ENCODE assay signal across 9 cellular contexts in the genomic region with DNA sequence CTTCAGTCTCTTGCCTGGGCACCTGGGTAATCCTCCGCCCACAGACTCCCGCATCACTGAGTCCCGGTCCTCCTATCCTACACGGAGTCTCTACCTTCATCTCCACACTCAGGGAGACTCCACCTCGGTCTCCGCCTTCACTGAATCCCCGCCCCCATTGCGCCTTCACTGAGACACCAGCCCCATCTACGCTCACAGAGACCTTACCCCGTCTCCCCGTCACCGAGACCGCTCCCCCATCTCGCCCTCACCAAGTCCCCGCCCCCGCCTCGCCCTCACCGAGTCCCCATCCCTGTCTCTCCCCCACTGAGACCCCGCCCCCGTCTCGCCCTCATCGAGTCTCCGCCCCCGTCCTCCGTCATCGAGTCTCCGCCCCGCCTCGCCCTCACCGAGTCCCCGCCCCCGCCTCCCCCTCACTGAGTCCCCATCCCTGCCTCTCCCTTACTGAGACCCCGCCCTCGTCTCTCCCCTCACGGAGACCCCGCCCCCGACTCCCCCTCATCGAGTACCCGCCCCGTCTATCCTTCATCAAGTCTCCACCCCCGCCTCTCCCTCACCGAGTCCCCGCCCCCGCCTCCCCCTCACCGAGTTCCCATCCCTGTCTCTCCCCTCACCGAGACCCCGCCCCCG. TPM values are rescaled to one million over a fixed set of nuclear protein-coding genes. Genes with fewer than 3 reads are reported as not detected.
DNase-seq lines count a peak whose midpoint lies in the region; ATAC-seq and TF ChIP-seq lines count a peak whose summit lies in the region.
"Had no signal": no experiment of that assay in that cellular context is flagged by ENCODE, and none has a peak within 500 bp of the region (broad histone marks: within the 10 kb centered on the region; RNA-seq: fewer than 3 reads in every experiment).

No MANE protein-coding gene starts in this region.

- peaks cover 17 to 34% (median 27%) of the 10 kb centered on the region in 4 donors for H3K4me1 Mint-ChIP-seq in CD4-positive, alpha-beta memory T cell
- peaks cover 45% of the 10 kb centered on the region for H3K4me1 Mint-ChIP-seq in brain

- H3K27me3 ChIP-seq in CD4-positive, alpha-beta memory T cell (ENCODE audit: insufficient read depth, low read length), result no peaks in the 10 kb centered on the region
- no peaks in the 10 kb centered on the region for H3K27me3 ChIP-seq in aorta (ENCODE audit: control insufficient read depth in 1 of 2, insufficient read depth in 2 of 2, low read length in 1 of 2)

- peak; percentile 86 to 98 (median 88) for DNase-seq in CD4-positive, alpha-beta memory T cell
- DNase-seq in H4 (ENCODE audit: low spot score), result peak; percentile 79
- DNase-seq in NCI-H2029 treated with DMSO at 0.1 percent for 48 hours (lab: John Stamatoyannopoulos, UW), result peak; percentile 26
- DNase-seq in UCSD-AML1 (lab: John Stamatoyannopoulos, UW; ENCODE audit: unreplicated experiment), result peak; percentile 94
- peak; percentile 81 for DNase-seq in iPS DF 19.7 (ENCODE audit: low read depth, low spot score)
- peak; percentile 82 for DNase-seq in retinal pigment epithelial cell (ENCODE audit: low read depth)
- peak; percentile 98 to 99 for DNase-seq in aorta

- peaks cover 0 to 6% (median under 1%) of the 10 kb centered on the region in 8 donors for H3K9me3 Mint-ChIP-seq in CD4-positive, alpha-beta memory T cell
- peaks cover 0 to 3% (median 0%) of the 10 kb centered on the region in 5 experiments for H3K9me3 Mint-ChIP-seq in brain

- no peaks in the 10 kb centered on the region for H3K36me3 ChIP-seq in CD4-positive, alpha-beta memory T cell (ENCODE audit: insufficient read depth, low read length)
- H3K36me3 ChIP-seq in aorta (ENCODE audit: control insufficient read depth in 1 of 2, insufficient read depth in 2 of 2, low read length in 1 of 2), result no peaks in the 10 kb centered on the region

- peak overlapping the region; percentile 84 to 92 (median 90) for H3K4me3 Mint-ChIP-seq in CD4-positive, alpha-beta memory T cell
- H3K4me3 Mint-ChIP-seq in brain, result peak overlapping the region; percentile 87 to 97 (median 94)

- peak overlapping the region in 1 of 2 donors; percentile 72 for H3K4me3 ChIP-seq in CD4-positive, alpha-beta memory T cell (ENCODE audit: low read length in 2 of 2)
- H3K4me3 ChIP-seq in retinal pigment epithelial cell (ENCODE audit: low read length) (peak overlapping the region; percentile 71), aorta (ENCODE audit: low read length in 2 of 2) (peak overlapping the region; percentile 49 to 70)

- peak overlapping the region; percentile 92 to 99 (median 98) for H3K27ac Mint-ChIP-seq in CD4-positive, alpha-beta memory T cell
- H3K27ac Mint-ChIP-seq in brain, result peak overlapping the region; percentile 95 to 100 (median 97)

- peaks cover 15% of the 10 kb centered on the region for H3K4me1 ChIP-seq in CD4-positive, alpha-beta memory T cell (ENCODE audit: insufficient read depth, low read length)
- H3K4me1 ChIP-seq in aorta (ENCODE audit: control insufficient read depth in 1 of 2, insufficient read depth in 2 of 2, low read length in 2 of 2), result no peaks in the 10 kb centered on the region

- no peaks in the 10 kb centered on the region for H3K9me3 ChIP-seq in CD4-positive, alpha-beta memory T cell (ENCODE audit: control insufficient read depth in 1 of 2, low read length in 2 of 2)
- H3K9me3 ChIP-seq in aorta (ENCODE audit: control insufficient read depth, low read length), result no peaks in the 10 kb centered on the region

- no peaks in the 10 kb centered on the region for H3K27me3 Mint-ChIP-seq in CD4-positive, alpha-beta memory T cell
- H3K27me3 Mint-ChIP-seq in brain, result no peaks in the 10 kb centered on the region

- peaks cover 0 to 10% of the 10 kb centered on the region in 2 donors for H3K36me3 Mint-ChIP-seq in CD4-positive, alpha-beta memory T cell
- no peaks in the 10 kb centered on the region for H3K36me3 Mint-ChIP-seq in brain

- ATAC-seq in aorta (ENCODE audit: low FRiP score), result peak; percentile 92

- POLR2A ChIA-PET in CD4-positive, alpha-beta memory T cell (lab: Charles Lee; ENCODE audit: partially characterized antibody), result interaction anchor here (1.2 kb wide), 1 partner anchor 23 kb away, joined by 7 read pairs; a partner anchor contains a TSS

- 2 to 3% methylated on average over 45 to 48 of the region's 48 CpGs for WGBS in aorta, 2 donors

- intact Hi-C loops in CD4-positive, alpha-beta memory T cell (cut with micrococcal nuclease), result loop anchor here (1.0 to 2.0 kb wide), 6 partner anchors 23 to 483 kb away; a partner anchor contains a TSS
- intact Hi-C loops in aorta (cut with DNase I), result loop anchor here (1.0 to 10.0 kb wide), 6 partner anchors 27 to 647 kb away; a partner anchor contains a TSS

- TF ChIP-seq CTCF in brain (conservative IDR thresholded peaks at IDR 0.05) (no peak), retinal pigment epithelial cell (conservative IDR thresholded peaks at IDR 0.05; ENCODE audit: low read depth, low read length) (no peak)

- CTCF ChIA-PET in CD4-positive, alpha-beta memory T cell (lab: Charles Lee; ENCODE audit: partially characterized antibody), result interaction anchor here (1.3 to 1.6 kb wide), 2 partner anchors 166 to 207 kb away, joined by 7 read pairs; a partner anchor contains a TSS

- H3K27ac ChIP-seq in CD4-positive, alpha-beta memory T cell (ENCODE audit: low read depth, low read length), result peak overlapping the region; percentile 94
- peak overlapping the region in 1 of 2 donors; percentile 96 for H3K27ac ChIP-seq in aorta (ENCODE audit: low read depth in 1 of 2, low read length in 2 of 2)

RNA-seq across cellular contexts. Expression of a gene that starts 23.1 kb away (rescaled TPM):
- total RNA-seq in CD4-positive, alpha-beta memory T cell, result 10 to 100 TPM; 16.9 to 19.7 TPM
- 1 to 10 TPM; 4.0 to 5.4 TPM for polyA plus RNA-seq in CD4-positive, alpha-beta memory T cell
- 3.4 and 4.0 TPM in 2 replicates for total RNA-seq in H4 (2014; rRNA removed; shearing (Covaris generic))
- polyA plus RNA-seq in brain (ENCODE audit: insufficient read depth, low read depth, low replicate concordance) (5.3 TPM), aorta (10 to 100 TPM; 13.0 to 20.2 TPM)
- total RNA-seq in aorta, result 10 to 100 TPM; 17.4 to 33.0 TPM
- total RNA-seq: HT1080 had no signal

RNA-seq across cellular contexts. Expression of a gene that starts 27.2 kb away (rescaled TPM):
- total RNA-seq in CD4-positive, alpha-beta memory T cell, result 10 to 100 TPM; 27.8 to 30.7 TPM
- 10 to 100 TPM; 10.8 to 12.4 TPM for polyA plus RNA-seq in CD4-positive, alpha-beta memory T cell
- 8.8 and 12.7 TPM in 2 replicates for total RNA-seq in H4 (2014; rRNA removed; shearing (Covaris generic))
- polyA plus RNA-seq in brain (ENCODE audit: insufficient read depth, low read depth, low replicate concordance) (15.3 TPM), aorta (10 to 100 TPM; 11.3 to 43.5 TPM)
- total RNA-seq in aorta, result 10 to 100 TPM; 29.1 to 29.8 TPM

RNA-seq across cellular contexts. Expression of a gene that starts 36.1 kb away (rescaled TPM):
- total RNA-seq in CD4-positive, alpha-beta memory T cell, result 100 to 1,000 TPM; 241 to 247 TPM
- polyA plus RNA-seq in CD4-positive, alpha-beta memory T cell, result 100 to 1,000 TPM; 703 to 753 TPM
- 598 and 736 TPM in 2 replicates for total RNA-seq in H4 (2014; rRNA removed; shearing (Covaris generic))
- polyA plus RNA-seq in brain (ENCODE audit: insufficient read depth, low read depth, low replicate concordance), result 841 TPM
- 100 to 1,000 TPM; 207 to 220 TPM for total RNA-seq in aorta
- 1,000 to 10,000 TPM in 1 of 2 donors, 100 to 1,000 TPM in 1; 603 to 1,147 TPM for polyA plus RNA-seq in aorta

RNA-seq across cellular contexts. Expression of a gene that starts 43.5 kb away (rescaled TPM):
- total RNA-seq in CD4-positive, alpha-beta memory T cell, result 10 to 100 TPM; 72.1 to 76.9 TPM
- 100 to 1,000 TPM in 1 of 2 donors, 10 to 100 TPM in 1; 85.1 to 167 TPM for polyA plus RNA-seq in CD4-positive, alpha-beta memory T cell
- total RNA-seq in H4 (2014; rRNA removed; shearing (Covaris generic)), result 73.2 and 94.3 TPM in 2 replicates
- polyA plus RNA-seq in brain (ENCODE audit: insufficient read depth, low read depth, low replicate concordance), result 273 TPM
- total RNA-seq in aorta, result 10 to 100 TPM; 45.5 to 45.8 TPM
- polyA plus RNA-seq in aorta, result 100 to 1,000 TPM; 102 to 154 TPM

Comparison
In these comparisons a context has a peak if more than half of its experiments do, and no peak if none do; other contexts are left out.
1. DNase-seq: peak in every context shown above with its lines; median percentile 98 in aorta; 94 in UCSD-AML1; 88 in CD4-positive, alpha-beta memory T cell; 82 in retinal pigment epithelial cell; 81 in iPS DF 19.7; 79 in H4; 26 in NCI-H2029 treated with DMSO at 0.1 percent for 48 hours.